ENCODE assay signal across 9 cellular contexts in genomic region chr3:43162573-43163084, GRCh38. TPM values are rescaled to one million over a fixed set of nuclear protein-coding genes. Genes with fewer than 3 reads are reported as not detected.
DNase-seq lines count a peak whose midpoint lies in the region; TF ChIP-seq lines count a peak whose summit lies in the region.
"Had no signal": no experiment of that assay in that cellular context is flagged by ENCODE, and none has a peak within 500 bp of the region (broad histone marks: within the 10 kb centered on the region; RNA-seq: fewer than 3 reads in every experiment).

No MANE protein-coding gene starts in this region.

- no peaks in the 10 kb centered on the region for H3K27me3 Mint-ChIP-seq in activated naive CD4-positive, alpha-beta T cell treated with anti-CD3 and anti-CD28 coated beads, Interleukin-2, amount 50 U/mL, for 24 hours

- no peak overlapping the region for H3K56ac ChIP-seq in mesendoderm (ENCODE audit: low read length)

- H3K4me1 ChIP-seq in mesendoderm (ENCODE audit: control insufficient read depth, low read depth, low read length) (peaks cover 3% of the 10 kb centered on the region), subcutaneous abdominal adipose tissue (ENCODE audit: control insufficient read depth in 5 of 5, insufficient read depth in 5 of 5, low read length in 5 of 5) (peaks cover 8 to 18% (median 14%) of the 10 kb centered on the region in 5 donors), esophagus squamous epithelium (peaks cover 0 to 14% (median 7%) of the 10 kb centered on the region in 3 donors), GM23248 (ENCODE audit: insufficient read depth) (no peaks in the 10 kb centered on the region)

- H3K9ac ChIP-seq in mesendoderm (ENCODE audit: low read length) = no peak overlapping the region
- no peak overlapping the region for H3K9ac ChIP-seq in subcutaneous abdominal adipose tissue (ENCODE audit: low read length in 5 of 5)
- H3K9ac ChIP-seq in GM23248 = no peak overlapping the region
- H3K9ac ChIP-seq: KMS-11 had no signal

- in situ Hi-C loops in GM23248 (cut with MboI) = loop anchor here (10.0 kb wide), 1 partner anchor 332 kb away; no protein-coding TSS in a partner anchor

- H3K4me2 ChIP-seq in mesendoderm (ENCODE audit: low read length) (no peak overlapping the region), GM23248 (ENCODE audit: unreplicated experiment) (no peak overlapping the region)
- H3K4me2 ChIP-seq: KMS-11 had no signal

- TF ChIP-seq POLR2A in esophagus squamous epithelium (IDR thresholded peaks at IDR 0.05) = no peak

- H2AK5ac ChIP-seq in mesendoderm (ENCODE audit: low read length) = no peak overlapping the region

- H2BK120ac ChIP-seq in mesendoderm (ENCODE audit: low read depth, low read length) = no peak overlapping the region

- H3K4me3 Mint-ChIP-seq in activated naive CD4-positive, alpha-beta T cell treated with anti-CD3 and anti-CD28 coated beads, Interleukin-2, amount 50 U/mL, for 24 hours = peak overlapping the region; percentile 81

- no peak overlapping the region for H4K8ac ChIP-seq in mesendoderm (ENCODE audit: low read depth, low read length)

- DNase-seq in activated CD4-positive, CD25-positive, alpha-beta regulatory T cell treated with anti-CD3 and anti-CD28 coated beads, Interleukin-2, amount 50 U/mL, for 16 hours (ENCODE audit: low read depth, low spot score) = peak; percentile 21
- no peak for DNase-seq in activated CD4-positive, CD25-positive, alpha-beta regulatory T cell treated with anti-CD3 and anti-CD28 coated beads, Interleukin-2, amount 50 U/mL, for 72 hours
- peak; percentile 34 for DNase-seq in mesendoderm
- DNase-seq in GM10266 (ENCODE audit: extremely low spot score) = no peak
- no peak for DNase-seq in esophagus squamous epithelium (lab: John Stamatoyannopoulos, UW)
- no peak for DNase-seq in GM23248

- no peak overlapping the region for H3K4ac ChIP-seq in mesendoderm (ENCODE audit: low read depth, low read length)

- peaks cover 7% of the 10 kb centered on the region for H3K36me3 Mint-ChIP-seq in activated naive CD4-positive, alpha-beta T cell treated with anti-CD3 and anti-CD28 coated beads, Interleukin-2, amount 50 U/mL, for 24 hours

- TF ChIP-seq CTCF in GM10266 (IDR thresholded peaks at IDR 0.05; ENCODE audit: control insufficient read depth, insufficient read depth, low read depth, missing control alignments) (no peak), esophagus squamous epithelium (IDR thresholded peaks at IDR 0.05) (no peak)

- H2BK15ac ChIP-seq in mesendoderm (replicated peaks; ENCODE audit: low read depth) = no peak overlapping the region

- no peak overlapping the region for H3K4me3 ChIP-seq in mesendoderm (ENCODE audit: low read length)
- H3K4me3 ChIP-seq in subcutaneous abdominal adipose tissue (ENCODE audit: low read depth in 1 of 5, low read length in 5 of 5) = peak overlapping the region in 4 of 5 donors; percentile 26 to 41 (median 38)
- H3K4me3 ChIP-seq in esophagus squamous epithelium = peak overlapping the region in 1 of 4 donors; percentile 37
- no peak overlapping the region for H3K4me3 ChIP-seq in GM23248

- H3K79me2 ChIP-seq in mesendoderm (ENCODE audit: control insufficient read depth, insufficient read depth, low read length) = no peaks in the 10 kb centered on the region
- H3K79me2 ChIP-seq in GM23248 (ENCODE audit: insufficient read depth) = no peaks in the 10 kb centered on the region

- peaks cover 0 to 8% (median 2%) of the 10 kb centered on the region in 5 donors for H3K9me3 ChIP-seq in subcutaneous abdominal adipose tissue (ENCODE audit: control insufficient read depth in 5 of 5, low read length in 5 of 5)
- peaks cover 0 to 11% (median 2%) of the 10 kb centered on the region in 3 donors for H3K9me3 ChIP-seq in esophagus squamous epithelium
- H3K9me3 ChIP-seq in GM23248 (ENCODE audit: low read depth) = no peaks in the 10 kb centered on the region

- H3K79me1 ChIP-seq in mesendoderm (ENCODE audit: low read length) = no peaks in the 10 kb centered on the region

- no peak overlapping the region for H2AFZ ChIP-seq in GM23248

- no peak overlapping the region for H2BK5ac ChIP-seq in mesendoderm (ENCODE audit: low read length)

- WGBS in mesendoderm (ENCODE audit: extremely low coverage, insufficient coverage, low lambda C conversion rate) = no CpG with 5 or more reads among the region's 8 CpGs
- WGBS in esophagus squamous epithelium, 2 donors = 49 to 55% methylated on average over 4 to 6 of the region's 8 CpGs
- 71 to 78% methylated on average over 8 of the region's 8 CpGs for WGBS in GM23248 (ENCODE audit: low coverage in 1 of 2, low lambda C conversion rate in 2 of 2, missing lambda C conversion rate in 2 of 2), 2 experiments

- no peak overlapping the region for H3K23ac ChIP-seq in mesendoderm (ENCODE audit: low read length)

- no peaks in the 10 kb centered on the region for H4K20me1 ChIP-seq in GM23248 (ENCODE audit: insufficient read depth)

- H3K9me3 Mint-ChIP-seq in activated naive CD4-positive, alpha-beta T cell treated with anti-CD3 and anti-CD28 coated beads, Interleukin-2, amount 50 U/mL, for 24 hours = peaks cover 13% of the 10 kb centered on the region

- no peak overlapping the region for H3K18ac ChIP-seq in mesendoderm (ENCODE audit: low read length)

- no peak overlapping the region for H3K27ac ChIP-seq in mesendoderm (ENCODE audit: low read depth, low read length)
- peak overlapping the region; percentile 17 for H3K27ac ChIP-seq in subcutaneous abdominal adipose tissue (ENCODE audit: low read depth, low read length)
- peak overlapping the region in 2 of 4 donors; percentile 57 to 58 for H3K27ac ChIP-seq in esophagus squamous epithelium
- no peak overlapping the region for H3K27ac ChIP-seq in GM23248
- H3K27ac ChIP-seq: KMS-11 had no signal

- no peaks in the 10 kb centered on the region for H3F3A ChIP-seq in GM23248 (ENCODE audit: insufficient read depth)

- intact Hi-C loops in esophagus squamous epithelium (cut with DNase I) = loop anchor here (5.0 to 10.0 kb wide), 2 partner anchors 215 to 342 kb away; no protein-coding TSS in a partner anchor

- H4K5ac ChIP-seq in mesendoderm (ENCODE audit: low read length) = no peak overlapping the region

- peak overlapping the region; percentile 91 for H3K27ac Mint-ChIP-seq in activated naive CD4-positive, alpha-beta T cell treated with anti-CD3 and anti-CD28 coated beads, Interleukin-2, amount 50 U/mL, for 24 hours

- no peaks in the 10 kb centered on the region for H3K9me2 ChIP-seq in GM23248 (ENCODE audit: insufficient read depth)

- H3K27me3 ChIP-seq in mesendoderm (ENCODE audit: insufficient read depth, low read length, poor library complexity) = no peaks in the 10 kb centered on the region
- no peaks in the 10 kb centered on the region for H3K27me3 ChIP-seq in subcutaneous abdominal adipose tissue (ENCODE audit: control insufficient read depth in 5 of 5, insufficient read depth in 4 of 5, low read length in 5 of 5)
- no peaks in the 10 kb centered on the region for H3K27me3 ChIP-seq in esophagus squamous epithelium
- H3K27me3 ChIP-seq in GM23248 (replicated peaks; ENCODE audit: insufficient read depth) = no peaks in the 10 kb centered on the region

- H3K36me3 ChIP-seq in mesendoderm (ENCODE audit: control insufficient read depth, insufficient read depth, low read length) (no peaks in the 10 kb centered on the region), subcutaneous abdominal adipose tissue (ENCODE audit: control insufficient read depth in 5 of 5, insufficient read depth in 5 of 5, low read length in 5 of 5) (no peaks in the 10 kb centered on the region), esophagus squamous epithelium (no peaks in the 10 kb centered on the region), GM23248 (ENCODE audit: low read depth) (no peaks in the 10 kb centered on the region)

- peaks cover 29% of the 10 kb centered on the region for H3K4me1 Mint-ChIP-seq in activated naive CD4-positive, alpha-beta T cell treated with anti-CD3 and anti-CD28 coated beads, Interleukin-2, amount 50 U/mL, for 24 hours

RNA-seq across cellular contexts. Expression of gene POMGNT2, which starts 56.8 kb away (rescaled TPM):
- 10.2 TPM for polyA plus RNA-seq in mesendoderm (2013, experiment 1 of 2)
- polyA plus RNA-seq in mesendoderm (2013, experiment 2 of 2) = 10.2 TPM
- 10 to 100 TPM in 1 of 4 donors, 1 to 10 TPM in 3; 4.4 to 14.0 (median 9.0) TPM for total RNA-seq in esophagus squamous epithelium
- 11.6 and 14.5 TPM in 2 replicates for total RNA-seq in GM23248 (2014; rRNA removed; shearing (Covaris generic))
- 10.6 and 11.6 TPM in 2 replicates for polyA plus RNA-seq in GM23248 (2016; fragmentation: Nextera tagmentation; extraction: Ambion mirVana)

Comparison
In these comparisons a context has a peak if more than half of its experiments do, and no peak if none do; other contexts are left out.
1. DNase-seq: peak in activated CD4-positive, CD25-positive, alpha-beta regulatory T cell treated with anti-CD3 and anti-CD28 coated beads, Interleukin-2, amount 50 U/mL, for 16 hours (single experiment) and mesendoderm (single experiment); none in activated CD4-positive, CD25-positive, alpha-beta regulatory T cell treated with anti-CD3 and anti-CD28 coated beads, Interleukin-2, amount 50 U/mL, for 72 hours (single experiment), GM10266 (single experiment), esophagus squamous epithelium (single experiment) and GM23248 (single experiment).
2. H3K4me3 ChIP-seq: peak in subcutaneous abdominal adipose tissue (4 of 5); none in mesendoderm (single experiment) and GM23248 (single experiment).